In the genomic region with DNA sequence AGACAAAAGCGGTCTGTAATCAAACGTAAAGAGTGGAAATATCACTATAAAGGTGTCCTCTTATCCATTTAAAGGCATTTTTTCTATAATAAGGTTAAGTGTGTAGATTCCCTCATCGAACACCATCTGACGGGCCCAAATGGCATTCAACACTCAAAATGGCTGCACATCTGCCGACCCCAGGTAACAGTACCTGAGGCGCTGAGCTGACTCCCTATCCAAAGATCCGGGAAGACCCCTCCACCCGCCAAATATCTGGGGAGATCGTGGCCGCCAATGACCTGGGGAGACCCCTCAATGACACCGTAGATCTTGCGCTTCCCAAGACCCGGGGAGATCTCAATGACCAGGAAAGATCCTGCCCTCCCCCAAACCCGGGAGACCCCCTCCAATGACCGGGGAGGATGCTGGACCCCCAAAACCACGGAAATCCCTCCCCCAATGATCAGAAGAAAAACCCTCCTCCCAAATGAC, we compare ENCODE assay signal across 8 cellular contexts. TPM values are rescaled to one million over a fixed set of nuclear protein-coding genes. Genes with fewer than 3 reads are reported as not detected.
DNase-seq lines count a peak whose midpoint lies in the region; ATAC-seq and TF ChIP-seq lines count a peak whose summit lies in the region.

No MANE protein-coding gene starts in this region.

- H3K4me1 ChIP-seq in A673 (ENCODE audit: insufficient read depth, low read length, poor library complexity, severe bottlenecking): peaks cover 5% of the 10 kb centered on the region
- peaks cover 0 to 51% (median 33%) of the 10 kb centered on the region in 3 donors for H3K4me1 ChIP-seq in esophagus squamous epithelium
- H3K4me1 ChIP-seq in parathyroid adenoma: peaks cover 11% of the 10 kb centered on the region

- no peak for TF ChIP-seq EP300 in Ishikawa (IDR thresholded peaks at IDR 0.05; ENCODE audit: borderline replicate concordance)

- H3K27me3 ChIP-seq in A673 (replicated peaks; ENCODE audit: insufficient read depth, low read depth, low read length, poor library complexity): no peaks in the 10 kb centered on the region
- no peaks in the 10 kb centered on the region for H3K27me3 ChIP-seq in esophagus squamous epithelium
- no peaks in the 10 kb centered on the region for H3K27me3 ChIP-seq in parathyroid adenoma (ENCODE audit: control insufficient read depth, insufficient read depth, low read length)

- CTCF ChIA-PET in A673 (lab: Charles Lee): no interaction called here
- CTCF ChIA-PET in activated CD8-positive, alpha-beta memory T cell treated with anti-CD3 and anti-CD28 coated beads, Interleukin-2, amount 10 ng/mL, durations not matched to agents 7 days and 5 days (lab: Charles Lee): interaction anchor here (0.9 to 2.7 kb wide), 11 partner anchors 20 to 316 kb away, joined by 3 to 11 read pairs (median 4); partner anchors contain the start of genes ARIH2, NDUFAF3 and SLC25A20

- H3K36me3 ChIP-seq in A673 (ENCODE audit: insufficient read depth, low read length, poor library complexity, severe bottlenecking): peaks cover 6% of the 10 kb centered on the region
- peaks cover 0 to 28% (median 3%) of the 10 kb centered on the region in 3 donors for H3K36me3 ChIP-seq in esophagus squamous epithelium
- H3K36me3 ChIP-seq in parathyroid adenoma (ENCODE audit: control insufficient read depth, insufficient read depth, low read length): no peaks in the 10 kb centered on the region

- H3K4me3 ChIP-seq in A673 (ENCODE audit: low read depth, low read length, poor library complexity, severe bottlenecking) (peak overlapping the region; percentile 65), esophagus squamous epithelium (peak overlapping the region; percentile 76 to 93 (median 84)), parathyroid adenoma (ENCODE audit: low read depth, low read length) (peak overlapping the region; percentile 94)

- H3K27me3 Mint-ChIP-seq in activated CD8-positive, alpha-beta memory T cell treated with anti-CD3 and anti-CD28 coated beads, Interleukin-2, amount 10 ng/mL, durations not matched to agents 7 days and 5 days: no peaks in the 10 kb centered on the region

- H3K9me3 Mint-ChIP-seq in activated CD8-positive, alpha-beta memory T cell treated with anti-CD3 and anti-CD28 coated beads, Interleukin-2, amount 10 ng/mL, durations not matched to agents 7 days and 5 days (ENCODE audit: low read depth): no peaks in the 10 kb centered on the region

- TF ChIP-seq POLR2A in esophagus squamous epithelium (IDR thresholded peaks at IDR 0.05): no peak

- peak overlapping the region; percentile 87 for H2AFZ ChIP-seq in parathyroid adenoma

- H3K4me3 Mint-ChIP-seq in activated CD8-positive, alpha-beta memory T cell treated with anti-CD3 and anti-CD28 coated beads, Interleukin-2, amount 10 ng/mL, durations not matched to agents 7 days and 5 days: peak overlapping the region; percentile 94

- peak overlapping the region; percentile 87 for H3K9ac ChIP-seq in parathyroid adenoma

- no peak for TF ChIP-seq CTCF in A673 (conservative IDR thresholded peaks at IDR 0.05; ENCODE audit: low read depth, low read length)
- no peak for TF ChIP-seq CTCF in esophagus squamous epithelium (IDR thresholded peaks at IDR 0.05)
- no peak for TF ChIP-seq CTCF in parathyroid adenoma (IDR thresholded peaks at IDR 0.05)
- no peak for TF ChIP-seq CTCF in GM10266 (IDR thresholded peaks at IDR 0.05; ENCODE audit: control insufficient read depth, insufficient read depth, low read depth, missing control alignments)

- H3K36me3 Mint-ChIP-seq in activated CD8-positive, alpha-beta memory T cell treated with anti-CD3 and anti-CD28 coated beads, Interleukin-2, amount 10 ng/mL, durations not matched to agents 7 days and 5 days: peaks cover 28% of the 10 kb centered on the region

- H3K27ac ChIP-seq in A673 (ENCODE audit: low read depth, low read length, poor library complexity, severe bottlenecking) (peak overlapping the region; percentile 86), esophagus squamous epithelium (peak overlapping the region; percentile 83 to 96 (median 94)), parathyroid adenoma (peak overlapping the region; percentile 96)

- intact Hi-C loops in A673 (cut with micrococcal nuclease; ENCODE audit: unreplicated experiment) (no loop called here), esophagus squamous epithelium (cut with DNase I) (no loop called here)

- H3K4me2 ChIP-seq in parathyroid adenoma (ENCODE audit: low read length): peak overlapping the region; percentile 71

- peak; percentile 6 for ATAC-seq in activated CD8-positive, alpha-beta memory T cell treated with anti-CD3 and anti-CD28 coated beads, Interleukin-2, amount 10 ng/mL, durations not matched to agents 7 days and 5 days
- no peak for ATAC-seq in GM21717 (IDR thresholded peaks at IDR 0.05; ENCODE audit: unreplicated experiment)

- TF ChIP-seq RAD21 in Ishikawa (IDR thresholded peaks at IDR 0.05; ENCODE audit: low read depth): no peak

- DNase-seq in A673 (ENCODE audit: low spot score): peak; percentile 1
- peak; percentile 63 for DNase-seq in activated CD8-positive, alpha-beta memory T cell treated with anti-CD3 and anti-CD28 coated beads, Interleukin-2, amount 10 ng/mL, durations not matched to agents 7 days and 5 days
- DNase-seq in esophagus squamous epithelium (lab: John Stamatoyannopoulos, UW): no peak
- DNase-seq in GM10266 (ENCODE audit: extremely low spot score): no peak
- DNase-seq in middle frontal gyrus (ENCODE audit: extremely low spot score, low spot score): no peak

- H3K27ac Mint-ChIP-seq in activated CD8-positive, alpha-beta memory T cell treated with anti-CD3 and anti-CD28 coated beads, Interleukin-2, amount 10 ng/mL, durations not matched to agents 7 days and 5 days: peak overlapping the region; percentile 98

- H3K9me3 ChIP-seq in A673 (ENCODE audit: low read depth, low read length, poor library complexity, severe bottlenecking) (no peaks in the 10 kb centered on the region), esophagus squamous epithelium (no peaks in the 10 kb centered on the region), parathyroid adenoma (ENCODE audit: control insufficient read depth, low read length) (no peaks in the 10 kb centered on the region)

- WGBS in esophagus squamous epithelium, 2 donors: 0% methylated on average over 8 to 11 of the region's 16 CpGs

- POLR2A ChIA-PET in A673 (lab: Charles Lee; ENCODE audit: low non-redundant PET): no interaction called here

- H3K4me1 Mint-ChIP-seq in activated CD8-positive, alpha-beta memory T cell treated with anti-CD3 and anti-CD28 coated beads, Interleukin-2, amount 10 ng/mL, durations not matched to agents 7 days and 5 days: peaks cover 34% of the 10 kb centered on the region

- no TSS peak for BruUV-seq in A673 (replicated peaks; lab: Mats Ljungman, UMichigan)

- H3K79me2 ChIP-seq in parathyroid adenoma: peaks cover 48% of the 10 kb centered on the region

TF ChIP-seq in Ishikawa, 13 proteins besides CTCF, POLR2A, EP300 and RAD21:
- 0 out of 2 replicates have a peak, but pooled peaks have one; percentile 12 for TF ChIP-seq TEAD4 (IDR thresholded peaks at IDR 0.05)
- no peak for TF ChIP-seq TAF1 (IDR thresholded peaks at IDR 0.05; ENCODE audit: low read depth)
- TF ChIP-seq EGR1 (IDR thresholded peaks at IDR 0.05): 0 out of 2 replicates have a peak, but pooled peaks have one; percentile 18
- TF ChIP-seq REST (IDR thresholded peaks at IDR 0.05; ENCODE audit: low read depth): no peak
- no peak for TF ChIP-seq CEBPB (IDR thresholded peaks at IDR 0.05)
- peak; percentile 87 for TF ChIP-seq YY1 (IDR thresholded peaks at IDR 0.05; ENCODE audit: low read depth)

RNA-seq across cellular contexts. Expression of gene IP6K2, which starts 0.5 kb away (rescaled TPM):
- total RNA-seq in A673 (2021) (62.5 and 72.0 TPM in 2 replicates), esophagus squamous epithelium (10 to 100 TPM; 52.1 to 94.6 (median 67.9) TPM)
- 10 to 100 TPM; 65.3 to 69.7 TPM for total RNA-seq in activated CD8-positive, alpha-beta memory T cell treated with anti-CD3 and anti-CD28 coated beads, Interleukin-2, amount 10 ng/mL, durations not matched to agents 7 days and 5 days

RNA-seq across cellular contexts. Expression of gene NCKIPSD, which starts 30.8 kb away (rescaled TPM):
- total RNA-seq in A673 (2021) (15.0 and 18.8 TPM in 2 replicates), esophagus squamous epithelium (10 to 100 TPM; 12.4 to 16.8 (median 15.0) TPM)
- 10 to 100 TPM; 33.4 to 43.0 TPM for total RNA-seq in activated CD8-positive, alpha-beta memory T cell treated with anti-CD3 and anti-CD28 coated beads, Interleukin-2, amount 10 ng/mL, durations not matched to agents 7 days and 5 days

RNA-seq across cellular contexts. Expression of gene CELSR3, which starts 53.9 kb away (rescaled TPM):
- 1.2 and 2.1 TPM in 2 replicates for total RNA-seq in A673 (2021)
- 10 to 100 TPM; 20.9 to 24.0 TPM for total RNA-seq in activated CD8-positive, alpha-beta memory T cell treated with anti-CD3 and anti-CD28 coated beads, Interleukin-2, amount 10 ng/mL, durations not matched to agents 7 days and 5 days
- under 1 TPM; 0.31 to 0.76 (median 0.45) TPM for total RNA-seq in esophagus squamous epithelium

Comparison
In these comparisons a context has a peak if more than half of its experiments do, and no peak if none do; other contexts are left out.
1. DNase-seq: peak in A673 (single experiment) and activated CD8-positive, alpha-beta memory T cell treated with anti-CD3 and anti-CD28 coated beads, Interleukin-2, amount 10 ng/mL, durations not matched to agents 7 days and 5 days (single experiment); none in esophagus squamous epithelium (single experiment), GM10266 (single experiment) and middle frontal gyrus (single experiment).
2. Peak in every context shown above with its lines, with median percentiles within 50 percentile points of each other: H3K27ac ChIP-seq and H3K4me3 ChIP-seq.